ENCODE assay signal across 1 cellular context in genomic region chr10:3452683-3453388, GRCh38.
TF ChIP-seq lines count a peak whose summit lies in the region.

No MANE protein-coding gene starts in this region.

TF ChIP-seq in IMR-90, 13 proteins besides CTCF, POLR2A, EP300 and RAD21 (continued from another document):
- TF ChIP-seq, protein P1, sequence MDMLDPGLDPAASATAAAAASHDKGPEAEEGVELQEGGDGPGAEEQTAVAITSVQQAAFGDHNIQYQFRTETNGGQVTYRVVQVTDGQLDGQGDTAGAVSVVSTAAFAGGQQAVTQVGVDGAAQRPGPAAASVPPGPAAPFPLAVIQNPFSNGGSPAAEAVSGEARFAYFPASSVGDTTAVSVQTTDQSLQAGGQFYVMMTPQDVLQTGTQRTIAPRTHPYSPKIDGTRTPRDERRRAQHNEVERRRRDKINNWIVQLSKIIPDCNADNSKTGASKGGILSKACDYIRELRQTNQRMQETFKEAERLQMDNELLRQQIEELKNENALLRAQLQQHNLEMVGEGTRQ (IDR thresholded peaks at IDR 0.05; ENCODE audit: low read depth, low read length) = no peak
